ENCODE assay signal across 8 cellular contexts in the genomic region with DNA sequence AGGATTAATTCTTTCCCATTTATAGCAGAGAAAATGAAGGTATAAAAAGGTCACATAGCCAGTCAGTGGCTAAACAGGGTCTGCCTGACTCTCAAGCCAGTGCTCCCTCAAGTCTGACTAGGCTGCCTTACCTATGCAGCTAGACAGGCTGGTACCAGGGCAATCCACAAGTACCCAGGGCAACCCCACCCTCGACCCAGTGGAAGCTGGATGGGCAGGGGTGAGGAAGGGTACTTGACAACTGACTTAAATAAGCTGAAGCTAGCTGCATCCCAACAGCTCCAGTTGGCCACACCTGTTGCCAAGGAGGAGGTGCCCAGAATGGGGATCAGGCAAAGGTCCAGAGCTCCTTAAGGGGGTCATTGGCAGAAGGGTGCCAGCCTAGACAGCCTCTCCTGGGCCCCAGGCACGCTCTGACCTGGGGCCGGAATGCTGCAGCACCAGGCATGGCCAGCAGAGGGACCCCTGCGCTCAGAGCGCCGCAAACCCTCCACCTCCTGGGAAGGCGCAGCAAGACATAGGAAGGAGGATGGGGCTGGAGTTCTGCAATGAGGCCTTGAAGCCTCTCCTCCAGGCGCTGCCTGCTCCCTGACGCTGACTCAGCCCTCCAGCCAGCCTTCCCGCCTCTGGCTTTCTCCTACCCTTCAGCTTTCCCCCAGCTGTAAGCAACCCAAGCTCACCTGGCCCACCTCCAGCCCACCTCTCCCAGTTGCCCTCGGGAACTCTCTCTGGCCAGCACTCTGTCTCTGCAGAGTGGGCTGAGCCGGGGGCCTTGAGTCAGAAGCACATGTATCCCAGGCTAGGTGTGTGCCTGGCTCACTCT. TPM values are rescaled to one million over a fixed set of nuclear protein-coding genes. Genes with fewer than 3 reads are reported as not detected.
DNase-seq lines count a peak whose midpoint lies in the region; ATAC-seq and TF ChIP-seq lines count a peak whose summit lies in the region.

No MANE protein-coding gene starts in this region.

- no peaks in the 10 kb centered on the region for H3K9me2 ChIP-seq in DOHH2 (replicated peaks; ENCODE audit: control insufficient read depth, low read length)

- TF ChIP-seq CTCF in DOHH2 (IDR thresholded peaks at IDR 0.05; ENCODE audit: low read depth, low read length, poor library complexity, severe bottlenecking) (peak; percentile 95), foreskin keratinocyte (conservative IDR thresholded peaks at IDR 0.05) (peak; percentile 97)

- H3K9ac ChIP-seq in HUES48 (ENCODE audit: low read depth, low read length), result no peak overlapping the region

- H3K27me3 ChIP-seq in DOHH2 (ENCODE audit: control insufficient read depth, low read length) (no peaks in the 10 kb centered on the region), HUES48 (ENCODE audit: control insufficient read depth, insufficient read depth, low read length) (no peaks in the 10 kb centered on the region), foreskin keratinocyte (peaks cover 20% of the 10 kb centered on the region)

- ATAC-seq in foreskin keratinocyte, result peak; percentile 79
- no peak for ATAC-seq in HG03439 (IDR thresholded peaks at IDR 0.05; ENCODE audit: unreplicated experiment)

- no peaks in the 10 kb centered on the region for H4K20me1 ChIP-seq in DOHH2 (ENCODE audit: control insufficient read depth, insufficient read depth, low read depth, low read length)

- no peaks in the 10 kb centered on the region for H3F3A ChIP-seq in DOHH2 (ENCODE audit: control insufficient read depth, insufficient read depth)

- no peaks in the 10 kb centered on the region for H3K9me3 ChIP-seq in DOHH2 (ENCODE audit: control insufficient read depth, insufficient read depth, low read length)
- H3K9me3 ChIP-seq in HUES48 (ENCODE audit: control insufficient read depth, insufficient read depth, low read length), result no peaks in the 10 kb centered on the region

- peak; percentile 75 for DNase-seq in RPMI8226
- DNase-seq in activated gamma-delta T cell (lab: John Stamatoyannopoulos, UW), result peak; percentile 37
- peak; percentile 56 to 74 for DNase-seq in foreskin keratinocyte
- DNase-seq in nucleus accumbens (lab: John Stamatoyannopoulos, UW), result peak in 48 of 56 donors; percentile 13 to 81 (median 44)

- H3K27ac ChIP-seq in DOHH2 (ENCODE audit: low read depth, low read length) (no peak overlapping the region), HUES48 (ENCODE audit: low read depth, low read length) (peak overlapping the region; percentile 3), foreskin keratinocyte (no peak overlapping the region), temporal lobe (ENCODE audit: low read depth, low read length) (peak overlapping the region; percentile 64)

- no peak overlapping the region for H3K4me2 ChIP-seq in DOHH2 (ENCODE audit: low read length)

- H3K79me2 ChIP-seq in DOHH2 (ENCODE audit: control insufficient read depth, low read length), result no peaks in the 10 kb centered on the region

- no peaks in the 10 kb centered on the region for H3K4me1 ChIP-seq in DOHH2 (ENCODE audit: control insufficient read depth, low read length)
- peaks cover 2% of the 10 kb centered on the region; the same call in 1 of the 2 replicates for H3K4me1 ChIP-seq in HUES48 (ENCODE audit: control insufficient read depth, insufficient read depth, low read length)
- H3K4me1 ChIP-seq in foreskin keratinocyte, result no peaks in the 10 kb centered on the region

- H3K4me3 ChIP-seq in DOHH2 (ENCODE audit: low read length), result no peak overlapping the region
- H3K4me3 ChIP-seq in HUES48 (ENCODE audit: low read depth, low read length), result no peak overlapping the region

- H3K36me3 ChIP-seq in DOHH2 (ENCODE audit: control insufficient read depth, low read length) (no peaks in the 10 kb centered on the region), HUES48 (ENCODE audit: control insufficient read depth, insufficient read depth, low read length) (peaks cover 3% of the 10 kb centered on the region; the same call in 1 of the 2 replicates)

RNA-seq across cellular contexts. Expression of a gene that starts 28.9 kb away (rescaled TPM):
- total RNA-seq in foreskin keratinocyte, result 0.53 and 0.71 TPM in 2 replicates
- polyA plus RNA-seq in foreskin keratinocyte, result 0.40 and 0.49 TPM in 2 replicates
- 16.0 TPM for total RNA-seq in temporal lobe

RNA-seq across cellular contexts. Expression of a gene that starts 31.5 kb away (rescaled TPM):
- total RNA-seq in foreskin keratinocyte (not detected in 2 replicates), temporal lobe (not detected)
- not detected in 2 replicates for polyA plus RNA-seq in foreskin keratinocyte

RNA-seq across cellular contexts. Expression of a gene that starts 45.5 kb away (rescaled TPM):
- total RNA-seq in foreskin keratinocyte (7.7 and 9.0 TPM in 2 replicates), temporal lobe (38.6 TPM)
- 4.1 and 5.5 TPM in 2 replicates for polyA plus RNA-seq in foreskin keratinocyte

Comparison
In these comparisons a context has a peak if more than half of its experiments do, and no peak if none do; other contexts are left out.
1. H3K27ac ChIP-seq: peak in HUES48 (single experiment) and temporal lobe (single experiment); none in DOHH2 (single experiment) and foreskin keratinocyte (single experiment).
2. Peak in every context shown above with its lines, with median percentiles within 50 percentile points of each other: DNase-seq.